ENCODE assay signal across 1 cellular context in genomic region chrX:117053260-117053659, GRCh38.
TF ChIP-seq lines count a peak whose summit lies in the region.

No MANE protein-coding gene starts in this region.

TF ChIP-seq in HepG2, 621 proteins besides CTCF, POLR2A, EP300 and RAD21 (continued from another document):
- no peak for TF ChIP-seq CEBPZ (IDR thresholded peaks at IDR 0.05; ENCODE audit: low read length)
